8 cellular contexts compared by ENCODE assay signal in the genomic region with DNA sequence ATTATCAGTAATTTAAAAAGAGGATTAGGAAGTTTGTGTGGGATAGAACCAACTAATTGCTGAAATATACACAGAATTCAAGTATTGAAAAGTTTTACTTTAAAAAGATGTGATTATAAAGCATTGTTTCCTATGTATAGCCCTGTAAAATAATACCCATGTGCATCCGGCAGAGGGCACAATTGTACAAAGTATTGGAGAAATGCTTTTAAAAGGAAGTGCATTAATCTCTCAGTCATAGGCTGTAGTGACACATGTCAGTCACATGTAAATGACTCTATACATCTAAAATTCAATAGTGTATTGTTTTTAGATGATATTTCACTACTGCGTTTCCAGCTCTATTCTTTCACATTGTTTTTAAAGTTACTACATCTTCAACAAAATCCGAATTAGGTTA. TPM values are rescaled to one million over a fixed set of nuclear protein-coding genes. Genes with fewer than 3 reads are reported as not detected.
A peak's percentile ranks its signal among the peaks of the same experiment; 100 is the strongest.
DNase-seq lines count a peak whose midpoint lies in the region; ATAC-seq and TF ChIP-seq lines count a peak whose summit lies in the region.

No MANE protein-coding gene starts in this region.

- 26 to 29% methylated on average over 3 of the region's 3 CpGs for WGBS in esophagus squamous epithelium, 2 donors
- 24 to 35% (median 30%) methylated on average over 3 of the region's 3 CpGs for WGBS in ovary, 3 donors

- DNase-seq in NK-92 treated with Interleukin-12 subunit alpha and Interleukin-12 subunit beta, amount 100 ng/mL, for 24 hours (lab: John Stamatoyannopoulos, UW), result peak; percentile 7
- DNase-seq in NK-92 (lab: John Stamatoyannopoulos, UW; ENCODE audit: unreplicated experiment) (no peak), NCI-H82 (lab: John Stamatoyannopoulos, UW) (peak; percentile 74), esophagus squamous epithelium (lab: John Stamatoyannopoulos, UW) (no peak), ovary (peak in 2 of 5 donors; percentile 28 to 42), occipital lobe (lab: John Stamatoyannopoulos, UW) (no peak)
- peak; percentile 33 for DNase-seq in activated CD8-positive, alpha-beta memory T cell treated with anti-CD3 and anti-CD28 coated beads, Interleukin-2, amount 50 U/mL, for 1 hour (ENCODE audit: extremely low read depth)

- H3K27ac ChIP-seq in esophagus squamous epithelium (no peak overlapping the region), ovary (no peak overlapping the region)

- H3K36me3 ChIP-seq in esophagus squamous epithelium (no peaks in the 10 kb centered on the region), ovary (no peaks in the 10 kb centered on the region)

- ATAC-seq in HG03025 (IDR thresholded peaks at IDR 0.05; ENCODE audit: low FRiP score, unreplicated experiment), result peak; percentile 78

- H3K27me3 ChIP-seq in esophagus squamous epithelium (no peaks in the 10 kb centered on the region), ovary (no peaks in the 10 kb centered on the region)

- TF ChIP-seq POLR2A in esophagus squamous epithelium (IDR thresholded peaks at IDR 0.05) (no peak), ovary (IDR thresholded peaks at IDR 0.05) (no peak)

- TF ChIP-seq CTCF in esophagus squamous epithelium (IDR thresholded peaks at IDR 0.05) (peak; percentile 59 to 69 (median 68)), ovary (IDR thresholded peaks at IDR 0.05) (peak in 2 of 3 donors; percentile 35 to 39)

- intact Hi-C loops in esophagus squamous epithelium (cut with DNase I), result loop anchor here (10.0 kb wide), 1 partner anchor 285 kb away; no protein-coding TSS in a partner anchor
- intact Hi-C loops in ovary (cut with DNase I), result loop anchor here in 2 of 4 donors (10.0 kb wide), 2 partner anchors 275 to 535 kb away; no protein-coding TSS in a partner anchor

- no peaks in the 10 kb centered on the region for H3K4me1 ChIP-seq in esophagus squamous epithelium
- no peaks in the 10 kb centered on the region for H3K4me1 ChIP-seq in ovary (ENCODE audit: insufficient read depth)

- no peak for TF ChIP-seq EP300 in ovary (IDR thresholded peaks at IDR 0.05)

- H3K9me3 ChIP-seq in esophagus squamous epithelium (no peaks in the 10 kb centered on the region), ovary (no peaks in the 10 kb centered on the region)

- no peak overlapping the region for H3K4me3 ChIP-seq in esophagus squamous epithelium
- no peak overlapping the region for H3K4me3 ChIP-seq in ovary

RNA-seq across cellular contexts. Expression of a gene that starts 9.7 kb away (rescaled TPM):
- total RNA-seq in esophagus squamous epithelium (10 to 100 TPM; 12.2 to 20.8 (median 15.7) TPM), ovary (10 to 100 TPM; 18.0 to 24.6 (median 22.4) TPM), occipital lobe (18.1 TPM)
- polyA plus RNA-seq in ovary, result 10 to 100 TPM; 23.8 to 37.1 TPM

Comparison
In these comparisons a context has a peak if more than half of its experiments do, and no peak if none do; other contexts are left out.
1. DNase-seq: peak in NK-92 treated with Interleukin-12 subunit alpha and Interleukin-12 subunit beta, amount 100 ng/mL, for 24 hours (single experiment), NCI-H82 (single experiment) and activated CD8-positive, alpha-beta memory T cell treated with anti-CD3 and anti-CD28 coated beads, Interleukin-2, amount 50 U/mL, for 1 hour (single experiment); none in NK-92 (single experiment), esophagus squamous epithelium (single experiment) and occipital lobe (single experiment).